ENCODE assay signal across 8 cellular contexts in the genomic region with DNA sequence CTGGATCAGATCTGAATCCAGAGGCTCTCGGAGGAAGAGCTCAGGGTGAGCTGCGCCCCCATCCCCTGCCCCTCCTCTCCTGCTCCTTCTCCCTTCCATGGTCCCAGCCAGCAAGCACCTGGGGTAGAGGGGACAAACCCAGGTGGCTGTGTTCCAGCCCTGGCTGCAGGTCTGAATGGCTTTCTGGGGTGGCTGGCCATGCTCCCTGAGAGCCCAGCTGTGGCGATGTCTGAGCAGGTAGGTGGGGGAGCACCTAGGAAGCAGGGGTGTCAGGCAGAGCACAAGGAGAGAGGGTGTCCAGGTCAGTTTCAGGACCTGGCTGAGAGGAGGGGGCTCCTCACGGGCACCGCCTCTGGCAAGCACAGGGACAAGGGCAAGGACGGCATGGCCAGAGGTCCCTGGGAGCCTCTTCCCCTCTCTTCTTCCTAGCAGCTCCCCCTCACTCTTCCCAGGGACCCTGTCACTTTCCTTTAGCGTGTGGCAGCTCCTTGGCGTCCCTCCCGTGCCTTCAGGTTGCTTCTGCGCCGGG.
A peak's percentile ranks its signal among the peaks of the same experiment; 100 is the strongest.
DNase-seq lines count a peak whose midpoint lies in the region; ATAC-seq lines count a peak whose summit lies in the region.
"Had no signal": no experiment of that assay in that cellular context is flagged by ENCODE, and none has a peak within 500 bp of the region (broad histone marks: within the 10 kb centered on the region; RNA-seq: fewer than 3 reads in every experiment).

No MANE protein-coding gene starts in this region.

- H3K27me3 Mint-ChIP-seq in activated T-helper 17 cell treated with anti-CD3 and anti-CD28 coated beads, Interleukin-2, amount 50 U/mL, for 72 hours = no peaks in the 10 kb centered on the region
- H3K27me3 Mint-ChIP-seq in stimulated activated naive B cell treated with anti-CD40 and anti-IgM and Interleukin-4, amounts not matched to agents 10 μg/mL and 1 μg/mL and 100 μg/mL, for 72 hours = no peaks in the 10 kb centered on the region

- H3K27ac Mint-ChIP-seq in activated T-helper 17 cell treated with anti-CD3 and anti-CD28 coated beads, Interleukin-2, amount 50 U/mL, for 72 hours = peak overlapping the region; percentile 96
- peak overlapping the region; percentile 94 for H3K27ac Mint-ChIP-seq in stimulated activated naive B cell treated with anti-CD40 and anti-IgM and Interleukin-4, amounts not matched to agents 10 μg/mL and 1 μg/mL and 100 μg/mL, for 72 hours

- H3K36me3 ChIP-seq in iPS-18a (ENCODE audit: control insufficient read depth, low read depth, low read length) = no peaks in the 10 kb centered on the region

- H3K27me3 ChIP-seq in iPS-18a (ENCODE audit: control insufficient read depth, insufficient read depth, low read length) = no peaks in the 10 kb centered on the region

- peak overlapping the region; percentile 99 for H3K9ac ChIP-seq in iPS-18a (ENCODE audit: low read length)

- DNase-seq in stimulated activated naive B cell treated with anti-CD40 and anti-IgM and Interleukin-4, amounts not matched to agents 10 μg/mL and 1 μg/mL and 100 μg/mL, for 72 hours = no peak
- DNase-seq in HK-2 (ENCODE audit: unreplicated experiment) (no peak), NCI-H1105 treated with DMSO at 0.1 percent for 48 hours (lab: John Stamatoyannopoulos, UW) (no peak)

- H3K4me3 ChIP-seq in iPS-18a (ENCODE audit: low read length) = peak overlapping the region; percentile 95

- H3K9me3 Mint-ChIP-seq in activated T-helper 17 cell treated with anti-CD3 and anti-CD28 coated beads, Interleukin-2, amount 50 U/mL, for 72 hours = no peaks in the 10 kb centered on the region
- H3K9me3 Mint-ChIP-seq in stimulated activated naive B cell treated with anti-CD40 and anti-IgM and Interleukin-4, amounts not matched to agents 10 μg/mL and 1 μg/mL and 100 μg/mL, for 72 hours = no peaks in the 10 kb centered on the region

- H3K4me3 Mint-ChIP-seq in activated T-helper 17 cell treated with anti-CD3 and anti-CD28 coated beads, Interleukin-2, amount 50 U/mL, for 72 hours = peak overlapping the region; percentile 94
- peak overlapping the region; percentile 97 to 99 for H3K4me3 Mint-ChIP-seq in stimulated activated naive B cell treated with anti-CD40 and anti-IgM and Interleukin-4, amounts not matched to agents 10 μg/mL and 1 μg/mL and 100 μg/mL, for 72 hours

- no peaks in the 10 kb centered on the region for H3K9me3 ChIP-seq in iPS-18a (ENCODE audit: control insufficient read depth, low read depth, low read length)

- H3K4me1 ChIP-seq in iPS-18a (ENCODE audit: control insufficient read depth, low read depth, low read length) = peaks cover 48% of the 10 kb centered on the region

- H3K36me3 Mint-ChIP-seq in activated T-helper 17 cell treated with anti-CD3 and anti-CD28 coated beads, Interleukin-2, amount 50 U/mL, for 72 hours (ENCODE audit: low read depth) = peaks cover 93% of the 10 kb centered on the region
- peaks cover 58 to 62% of the 10 kb centered on the region in 2 donors for H3K36me3 Mint-ChIP-seq in stimulated activated naive B cell treated with anti-CD40 and anti-IgM and Interleukin-4, amounts not matched to agents 10 μg/mL and 1 μg/mL and 100 μg/mL, for 72 hours

- peaks cover 28% of the 10 kb centered on the region for H3K4me1 Mint-ChIP-seq in activated T-helper 17 cell treated with anti-CD3 and anti-CD28 coated beads, Interleukin-2, amount 50 U/mL, for 72 hours
- peaks cover 51 to 94% of the 10 kb centered on the region in 2 donors for H3K4me1 Mint-ChIP-seq in stimulated activated naive B cell treated with anti-CD40 and anti-IgM and Interleukin-4, amounts not matched to agents 10 μg/mL and 1 μg/mL and 100 μg/mL, for 72 hours

- ATAC-seq in HG02642 (IDR thresholded peaks at IDR 0.05; ENCODE audit: poor library complexity, unreplicated experiment) = peak; percentile 3
- no peak for ATAC-seq in activated T-helper 17 cell treated with anti-CD3 and anti-CD28 coated beads, Interleukin-2, amount 50 U/mL, for 72 hours (replicated peaks)
- ATAC-seq in stimulated activated naive B cell treated with anti-CD40 and anti-IgM and Interleukin-4, amounts not matched to agents 10 μg/mL and 1 μg/mL and 100 μg/mL, for 72 hours (replicated peaks) = peak in 1 of 2 donors; percentile 1
- ATAC-seq in HG03442 (IDR thresholded peaks at IDR 0.05; ENCODE audit: unreplicated experiment) = no peak

- peak overlapping the region; percentile 54 for H3K27ac ChIP-seq in iPS-18a (ENCODE audit: low read length)
- H3K27ac ChIP-seq: HL-60 had no signal
